ENCODE assay signal across 1 cellular context in genomic region chr16:71105881-71106280, GRCh38.
DNase-seq lines count a peak whose midpoint lies in the region; ATAC-seq lines count a peak whose summit lies in the region.
"Not testable (repeated sequence)": the region's sequence is repeated elsewhere in the genome, so short reads cannot be mapped to it uniquely, and the experiment has no call there.

No MANE protein-coding gene starts in this region.

- peak; percentile 92 for ATAC-seq in left lobe of liver

- not testable (repeated sequence) for DNase-seq in left lobe of liver (ENCODE audit: low spot score)
